In the genomic region with DNA sequence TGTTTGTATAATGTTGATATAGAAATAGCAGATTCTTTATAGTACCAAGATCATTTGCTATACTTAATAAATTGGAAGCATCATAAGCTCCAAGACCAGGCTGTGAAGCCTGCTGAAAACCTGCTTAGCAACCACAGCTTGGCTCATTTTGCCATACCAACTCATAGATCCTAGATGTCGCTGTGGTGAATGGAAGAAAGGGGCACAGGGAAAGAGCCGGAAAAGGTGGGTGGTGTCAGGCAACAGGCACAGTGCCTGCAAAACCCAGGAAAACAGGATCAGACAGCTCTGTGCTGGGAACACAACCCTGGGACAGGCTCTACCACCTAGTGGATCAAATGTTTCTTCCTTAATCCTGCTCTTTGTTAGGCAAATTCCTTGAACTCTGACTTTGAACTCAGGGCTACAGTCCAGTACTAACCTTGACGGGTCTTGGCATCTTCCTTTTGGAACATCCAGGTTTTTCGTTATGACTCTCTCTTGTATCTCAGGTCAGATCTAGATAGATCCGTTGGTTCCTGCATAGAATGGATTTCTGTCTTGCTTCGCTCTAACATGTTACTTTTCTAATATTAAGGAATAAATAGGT, we compare ENCODE assay signal across 9 cellular contexts. TPM values are rescaled to one million over a fixed set of nuclear protein-coding genes. Genes with fewer than 3 reads are reported as not detected.
DNase-seq lines count a peak whose midpoint lies in the region; ATAC-seq and TF ChIP-seq lines count a peak whose summit lies in the region.
"Had no signal": no experiment of that assay in that cellular context is flagged by ENCODE, and none has a peak within 500 bp of the region (broad histone marks: within the 10 kb centered on the region; RNA-seq: fewer than 3 reads in every experiment).

No MANE protein-coding gene starts in this region.

- no peak overlapping the region for H3K4me3 Mint-ChIP-seq in chondrocyte (ENCODE audit: unreplicated experiment)
- H3K4me3 Mint-ChIP-seq: activated T-cell treated with anti-CD3 and anti-CD28 coated beads, Interleukin-2, amount 50 U/mL, for 72 hours had no signal

- peaks cover 49% of the 10 kb centered on the region for H3K4me1 Mint-ChIP-seq in chondrocyte (ENCODE audit: low read depth)

- intact Hi-C loops in tibial artery (cut with DNase I; ENCODE audit: low total_unique reads), result loop anchor here (10.0 kb wide), 1 partner anchor 149 kb away; no protein-coding TSS in a partner anchor

- TF ChIP-seq CTCF in chondrocyte (IDR thresholded peaks at IDR 0.05), result peak; percentile 74
- TF ChIP-seq CTCF in tibial artery (IDR thresholded peaks at IDR 0.05), result peak; percentile 20 to 46

- H3K4me3 ChIP-seq in tibial artery, result no peak overlapping the region

- peak; percentile 6 for DNase-seq in M059J (ENCODE audit: low read depth)
- no peak for DNase-seq in chondrocyte (ENCODE audit: low spot score)
- peak; percentile 85 for DNase-seq in left kidney (ENCODE audit: low read depth, low spot score)
- peak in 1 of 2 donors; percentile 32 for DNase-seq in tibial artery
- no peak for DNase-seq in effector CD8-positive, alpha-beta T cell (lab: John Stamatoyannopoulos, UW)
- no peak for DNase-seq in activated CD8-positive, alpha-beta memory T cell treated with anti-CD3 and anti-CD28 coated beads, Interleukin-2, amount 50 U/mL, for 48 hours
- DNase-seq: activated T-cell treated with anti-CD3 and anti-CD28 coated beads, Interleukin-2, amount 50 U/mL, for 72 hours had no signal

- peaks cover 11% of the 10 kb centered on the region for H3K36me3 Mint-ChIP-seq in chondrocyte (ENCODE audit: low read depth)

- no peaks in the 10 kb centered on the region for H3K27me3 ChIP-seq in tibial artery
- H3K27me3 ChIP-seq: neutrophil had no signal

- H3K4me1 ChIP-seq in tibial artery, result peaks cover 0 to 52% (median 5%) of the 10 kb centered on the region in 4 donors

- no peaks in the 10 kb centered on the region for H3K9me3 Mint-ChIP-seq in chondrocyte (ENCODE audit: low read depth)
- H3K9me3 Mint-ChIP-seq: activated T-cell treated with anti-CD3 and anti-CD28 coated beads, Interleukin-2, amount 50 U/mL, for 72 hours had no signal

- no peaks in the 10 kb centered on the region for H3K9me3 ChIP-seq in tibial artery
- H3K9me3 ChIP-seq: neutrophil had no signal

- peak overlapping the region; percentile 48 to 67 for H3K27ac ChIP-seq in tibial artery
- H3K27ac ChIP-seq: neutrophil had no signal

- ATAC-seq in HG03354 (IDR thresholded peaks at IDR 0.05; ENCODE audit: poor library complexity, severe bottlenecking, unreplicated experiment), result no peak
- ATAC-seq: activated T-cell treated with anti-CD3 and anti-CD28 coated beads, Interleukin-2, amount 50 U/mL, for 72 hours had no signal

- H3K36me3 ChIP-seq in tibial artery, result peaks cover 9 to 19% (median 17%) of the 10 kb centered on the region in 3 donors
- H3K36me3 ChIP-seq: neutrophil had no signal

- no peak overlapping the region for H3K27ac Mint-ChIP-seq in chondrocyte (ENCODE audit: unreplicated experiment)
- H3K27ac Mint-ChIP-seq: activated T-cell treated with anti-CD3 and anti-CD28 coated beads, Interleukin-2, amount 50 U/mL, for 72 hours had no signal

- H3K27me3 Mint-ChIP-seq in chondrocyte (ENCODE audit: low read depth), result no peaks in the 10 kb centered on the region

RNA-seq across cellular contexts. Expression of a gene that starts 31.6 kb away (rescaled TPM):
- total RNA-seq in M059J (2014; rRNA removed; shearing (Covaris generic)), result 44.7 and 52.8 TPM in 2 replicates
- total RNA-seq in chondrocyte, result 79.7 to 99.5 TPM (median 90.5 TPM) in 3 replicates

Comparison
In these comparisons a context has a peak if more than half of its experiments do, and no peak if none do; other contexts are left out.
1. DNase-seq: peak in M059J (single experiment) and left kidney (single experiment); none in chondrocyte (single experiment), effector CD8-positive, alpha-beta T cell (single experiment) and activated CD8-positive, alpha-beta memory T cell treated with anti-CD3 and anti-CD28 coated beads, Interleukin-2, amount 50 U/mL, for 48 hours (single experiment).